ENCODE assay signal across 14 cellular contexts in genomic region chr1:226712779-226713420, GRCh38. TPM values are rescaled to one million over a fixed set of nuclear protein-coding genes. Genes with fewer than 3 reads are reported as not detected.
DNase-seq lines count a peak whose midpoint lies in the region; ATAC-seq and TF ChIP-seq lines count a peak whose summit lies in the region.
"Had no signal": no experiment of that assay in that cellular context is flagged by ENCODE, and none has a peak within 500 bp of the region (broad histone marks: within the 10 kb centered on the region; RNA-seq: fewer than 3 reads in every experiment).

No MANE protein-coding gene starts in this region.

- H3K36me3 Mint-ChIP-seq in CD14-positive monocyte (peaks cover 33 to 39% of the 10 kb centered on the region in 2 donors), immature natural killer cell (peaks cover 0 to 4% (median 3%) of the 10 kb centered on the region in 3 donors)

- H3K79me2 ChIP-seq in OCI-LY1 (ENCODE audit: insufficient read depth, low read length), result peaks cover 43% of the 10 kb centered on the region

- H3K4me3 Mint-ChIP-seq in CD14-positive monocyte (peak overlapping the region; percentile 13 to 44), immature natural killer cell (peak overlapping the region; percentile 63 to 83 (median 79))

- peaks cover 4 to 10% (median 5%) of the 10 kb centered on the region in 7 donors for H3K9me3 Mint-ChIP-seq in CD14-positive monocyte
- no peaks in the 10 kb centered on the region for H3K9me3 Mint-ChIP-seq in immature natural killer cell

- peaks cover 48% of the 10 kb centered on the region for H3K36me3 ChIP-seq in OCI-LY1 (ENCODE audit: insufficient read depth, low read length)

- peak overlapping the region; percentile 65 for H3K9ac ChIP-seq in OCI-LY1 (ENCODE audit: low read length)

- intact Hi-C loops in CD14-positive monocyte (cut with micrococcal nuclease), result no loop called here

- ATAC-seq in GM19351 (IDR thresholded peaks at IDR 0.05; ENCODE audit: unreplicated experiment), result peak; percentile 17
- ATAC-seq in GM18867 (IDR thresholded peaks at IDR 0.05; ENCODE audit: unreplicated experiment), result no peak

- peak overlapping the region; percentile 45 for H3K4me3 ChIP-seq in OCI-LY1 (ENCODE audit: low read depth, low read length, poor library complexity, severe bottlenecking)
- H3K4me3 ChIP-seq: SK-N-MC, skin epidermis, testis had no signal

- H3K9me2 ChIP-seq in OCI-LY1 (ENCODE audit: low read depth, low read length), result no peaks in the 10 kb centered on the region

- H3K27me3 Mint-ChIP-seq in CD14-positive monocyte (ENCODE audit: low read depth in 3 of 3) (peaks cover 0 to 5% (median 0%) of the 10 kb centered on the region in 3 donors), immature natural killer cell (ENCODE audit: low read depth in 3 of 3) (peaks cover 10 to 22% (median 12%) of the 10 kb centered on the region in 3 donors)

- peaks cover 7% of the 10 kb centered on the region; the same call in 1 of the 2 replicates for H3F3A ChIP-seq in OCI-LY1 (ENCODE audit: insufficient read depth, low read length)

- H3K27ac ChIP-seq in OCI-LY1 (ENCODE audit: low read depth, low read length, poor library complexity, severe bottlenecking), result peak overlapping the region; percentile 98
- H3K27ac ChIP-seq: SK-N-MC, testis had no signal

- no peaks in the 10 kb centered on the region for H3K9me3 ChIP-seq in OCI-LY1 (ENCODE audit: low read length)
- H3K9me3 ChIP-seq: testis had no signal

- peak overlapping the region; percentile 91 for H3K4me2 ChIP-seq in OCI-LY1 (ENCODE audit: low read length)

- no peaks in the 10 kb centered on the region for H4K20me1 ChIP-seq in OCI-LY1 (ENCODE audit: insufficient read depth, low read length)

- peaks cover 99% of the 10 kb centered on the region for H3K4me1 ChIP-seq in OCI-LY1 (ENCODE audit: insufficient read depth, low read length, severe bottlenecking)

- no peak for TF ChIP-seq CTCF in CD14-positive monocyte (IDR thresholded peaks at IDR 0.05)
- no peak for TF ChIP-seq CTCF in OCI-LY1 (IDR thresholded peaks at IDR 0.05; ENCODE audit: low read length)

- DNase-seq in CD14-positive monocyte (ENCODE audit: low spot score) (no peak), immature natural killer cell (peak in 1 of 3 donors; percentile 29), NCI-H1048 (lab: John Stamatoyannopoulos, UW) (no peak)
- no peak for DNase-seq in effector CD8-positive, alpha-beta T cell (lab: John Stamatoyannopoulos, UW)
- DNase-seq in stimulated activated CD4-positive, alpha-beta T cell treated with anti-CD3 and anti-CD28 coated beads, Interleukin-4, amount 100 ng/mL, for 24 hours, result no peak
- DNase-seq: Calu3, kidney glomerular epithelial cell, NCI-H2029 treated with DMSO at 0.1 percent for 48 hours, testis had no signal

- no peak overlapping the region for H2AFZ ChIP-seq in OCI-LY1 (ENCODE audit: low read length)

- H3K27me3 ChIP-seq in OCI-LY1 (ENCODE audit: insufficient read depth, low read length), result no peaks in the 10 kb centered on the region
- H3K27me3 ChIP-seq: testis had no signal

- H3K4me1 Mint-ChIP-seq in CD14-positive monocyte, result peaks cover 68% of the 10 kb centered on the region
- peaks cover 92 to 99% of the 10 kb centered on the region in 2 donors for H3K4me1 Mint-ChIP-seq in immature natural killer cell

- H3K27ac Mint-ChIP-seq in CD14-positive monocyte (peak overlapping the region in 1 of 7 donors; percentile 8), immature natural killer cell (peak overlapping the region; percentile 87 to 98 (median 94))

RNA-seq across cellular contexts. Expression of gene ITPKB, which starts 26.2 kb away (rescaled TPM):
- 10 to 100 TPM in 1 of 2 donors, 1 to 10 TPM in 1; 7.3 to 10.2 TPM for polyA plus RNA-seq in CD14-positive monocyte
- polyA plus RNA-seq in immature natural killer cell, result 10 to 100 TPM; 14.1 to 37.8 (median 18.7) TPM
